Comparison of ENCODE assay signal across 5 cellular contexts in the genomic region with DNA sequence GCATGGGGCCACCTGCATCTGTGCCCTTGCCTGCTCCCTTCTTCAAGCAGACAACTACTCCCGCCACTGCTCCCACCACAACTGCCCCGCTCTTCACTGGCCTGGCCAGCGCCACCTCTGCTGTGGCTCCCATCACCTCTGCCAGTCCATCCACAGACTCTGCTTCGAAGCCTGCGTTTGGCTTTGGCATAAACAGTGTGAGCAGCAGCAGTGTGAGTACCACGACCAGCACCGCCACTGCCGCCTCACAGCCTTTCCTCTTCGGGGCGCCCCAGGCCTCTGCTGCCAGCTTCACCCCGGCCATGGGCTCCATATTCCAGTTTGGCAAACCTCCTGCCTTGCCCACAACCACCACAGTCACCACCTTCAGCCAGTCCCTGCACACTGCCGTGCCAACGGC. TPM values are rescaled to one million over a fixed set of nuclear protein-coding genes. Genes with fewer than 3 reads are reported as not detected.
"Had no signal": no experiment of that assay in that cellular context is flagged by ENCODE, and none has a peak within 500 bp of the region (broad histone marks: within the 10 kb centered on the region; RNA-seq: fewer than 3 reads in every experiment).

No MANE protein-coding gene starts in this region.

RNA-seq across cellular contexts. Expression of a gene that starts 30.6 kb away (rescaled TPM):
- total RNA-seq: GM23248, H4, H7, HFFc6, HT1080 had no signal
- polyA plus RNA-seq: GM23248 had no signal

RNA-seq across cellular contexts. Expression of a gene that starts 30.7 kb away (rescaled TPM):
- total RNA-seq: GM23248, H4, HFFc6, HT1080 had no signal
- polyA plus RNA-seq: GM23248 had no signal
